32 cellular contexts compared by ENCODE assay signal in genomic region chr5:76441101-76441500, GRCh38.
"Had no signal": no experiment of that assay in that cellular context is flagged by ENCODE, and none has a peak within 500 bp of the region (broad histone marks: within the 10 kb centered on the region; RNA-seq: fewer than 3 reads in every experiment).

No MANE protein-coding gene starts in this region.

- DNase-seq: activated B cell treated with CpG ODN at 0.5 μM for 24 hours; activated CD4-positive, alpha-beta T cell treated with anti-CD3 and anti-CD28 coated beads for 48 hours; activated CD4-positive, alpha-beta T cell treated with anti-CD3 and anti-CD28 coated beads, Interleukin-2, amount 50 U/mL, for 1 hour; activated CD4-positive, alpha-beta T cell treated with anti-CD3 and anti-CD28 coated beads, Interleukin-2, amount 50 U/mL, for 48 hours; activated CD8-positive, alpha-beta memory T cell treated with anti-CD3 and anti-CD28 coated beads for 24 hours; activated CD8-positive, alpha-beta T cell treated with anti-CD3 and anti-CD28 coated beads for 36 hours; activated effector memory CD4-positive, alpha-beta T cell treated with Interleukin-2 at 50 U/mL for 16 hours; activated gamma-delta T cell treated with Interleukin-2 at 50 U/mL for 16 hours; activated naive CD4-positive, alpha-beta T cell treated with anti-CD3 and anti-CD28 coated beads, Interleukin-2, amount 50 U/mL, for 16 hours; activated naive CD4-positive, alpha-beta T cell treated with Interleukin-2 at 50 U/mL for 16 hours; activated T-cell treated with anti-CD3 and anti-CD28 coated beads, Interleukin-2, amount 50 U/mL, for 4 hours; amygdala; aorta; body of pancreas; caudate nucleus; cerebellar nuclear complex; colonic mucosa; effector CD8-positive, alpha-beta T cell; endodermal cell; foreskin keratinocyte; gastrocnemius medialis; glutamatergic neuron; heart left ventricle; T-helper 1 cell; T-helper 17 cell; T1000; WERI-Rb-1 had no signal

- H3K27me3 Mint-ChIP-seq: activated B cell treated with CpG ODN at 0.5 μM for 24 hours; activated CD8-positive, alpha-beta T cell treated with anti-CD3 and anti-CD28 coated beads for 36 hours; activated naive CD8-positive, alpha-beta T cell; activated T-helper 17 cell treated with anti-CD3 and anti-CD28 coated beads, Interleukin-2, amount 50 U/mL, for 72 hours; T-helper 17 cell had no signal

- H3K36me3 ChIP-seq: colonic mucosa, gastrocnemius medialis, heart left ventricle, WERI-Rb-1 had no signal

- H3K27ac ChIP-seq: body of pancreas, colonic mucosa, foreskin keratinocyte, gastrocnemius medialis, heart left ventricle, WERI-Rb-1 had no signal

- H3K4me1 Mint-ChIP-seq: activated B cell treated with CpG ODN at 0.5 μM for 24 hours, endodermal cell had no signal

- H3K4me3 Mint-ChIP-seq: activated B cell treated with CpG ODN at 0.5 μM for 24 hours; activated CD8-positive, alpha-beta T cell treated with anti-CD3 and anti-CD28 coated beads for 36 hours; activated naive CD8-positive, alpha-beta T cell; activated T-cell treated with anti-CD3 and anti-CD28 coated beads, Interleukin-2, amount 50 U/mL, for 4 hours; activated T-helper 17 cell treated with anti-CD3 and anti-CD28 coated beads, Interleukin-2, amount 50 U/mL, for 72 hours; endodermal cell; T-helper 17 cell; T-helper 2 cell treated with Interferon-gamma antibody and Interleukin-4, amounts not matched to agents 5 μg/mL and 100 μg/mL, for 36 hours had no signal

- H3K4me3 ChIP-seq: body of pancreas, colonic mucosa, gastrocnemius medialis, heart left ventricle had no signal

- ATAC-seq: activated CD4-positive, CD25-positive, alpha-beta regulatory T cell treated with anti-CD3 and anti-CD28 coated beads, Interleukin-2, amount 50 U/mL, for 24 hours; activated CD8-positive, alpha-beta T cell treated with anti-CD3 and anti-CD28 coated beads for 36 hours; activated T-cell treated with anti-CD3 and anti-CD28 coated beads, Interleukin-2, amount 50 U/mL, for 4 hours; activated T-helper 17 cell treated with anti-CD3 and anti-CD28 coated beads, Interleukin-2, amount 50 U/mL, for 72 hours; body of pancreas; esophagus mucosa; foreskin keratinocyte; gastrocnemius medialis; heart left ventricle; T-helper 17 cell had no signal

- H3K27me3 ChIP-seq: body of pancreas, colonic mucosa, gastrocnemius medialis, heart left ventricle had no signal

- H3K27ac Mint-ChIP-seq: activated B cell treated with CpG ODN at 0.5 μM for 24 hours; activated CD8-positive, alpha-beta T cell treated with anti-CD3 and anti-CD28 coated beads for 36 hours; activated naive CD8-positive, alpha-beta T cell; activated T-helper 17 cell treated with anti-CD3 and anti-CD28 coated beads, Interleukin-2, amount 50 U/mL, for 72 hours; endodermal cell; T-helper 17 cell; T-helper 2 cell treated with Interferon-gamma antibody and Interleukin-4, amounts not matched to agents 5 μg/mL and 100 μg/mL, for 36 hours had no signal

- H3K9me3 ChIP-seq: body of pancreas, colonic mucosa, gastrocnemius medialis had no signal

- H3K4me1 ChIP-seq: colonic mucosa, foreskin keratinocyte, gastrocnemius medialis, heart left ventricle had no signal
